Comparison of ENCODE assay signal across 19 cellular contexts in the genomic region with DNA sequence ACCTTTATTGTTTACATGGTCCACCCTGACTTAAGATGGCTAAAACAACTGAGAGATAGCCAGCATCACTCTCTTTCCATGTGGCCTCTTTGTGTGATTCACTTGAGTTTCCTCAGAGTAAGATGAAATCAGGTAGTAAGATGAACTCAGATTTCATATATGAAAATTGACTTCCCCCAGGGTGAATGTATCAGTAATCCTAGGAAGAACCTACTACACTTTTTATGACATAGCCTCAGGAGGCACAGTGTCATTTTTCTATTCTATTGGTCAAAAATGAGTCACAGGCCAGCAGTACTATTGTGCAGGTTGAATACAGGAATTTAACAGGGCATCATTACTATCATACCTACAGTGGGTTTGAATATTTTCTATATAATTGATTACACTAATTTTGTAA. TPM values are rescaled to one million over a fixed set of nuclear protein-coding genes. Genes with fewer than 3 reads are reported as not detected.
DNase-seq lines count a peak whose midpoint lies in the region; ATAC-seq, FAIRE-seq and TF ChIP-seq lines count a peak whose summit lies in the region.
"Had no signal": no experiment of that assay in that cellular context is flagged by ENCODE, and none has a peak within 500 bp of the region (broad histone marks: within the 10 kb centered on the region; RNA-seq: fewer than 3 reads in every experiment).

No MANE protein-coding gene starts in this region.

- no peak overlapping the region for H2AFZ ChIP-seq in keratinocyte (ENCODE audit: control insufficient read depth, low read length)
- H2AFZ ChIP-seq: GM23338 had no signal

- no peak overlapping the region for H3K27ac ChIP-seq in keratinocyte (ENCODE audit: control insufficient read depth, insufficient read depth, low read length)
- no peak overlapping the region for H3K27ac ChIP-seq in thyroid gland
- no peak overlapping the region for H3K27ac ChIP-seq in stomach
- H3K27ac ChIP-seq: A549, C4-2B had no signal

- no peaks in the 10 kb centered on the region for H3K79me2 ChIP-seq in keratinocyte (ENCODE audit: control insufficient read depth, insufficient read depth, low read length)

- dilution Hi-C loops in keratinocyte (cut with MboI; ENCODE audit: extremely low pct_ligation_motif_present, low sequenced_read_pairs) = no loop called here

- no peaks in the 10 kb centered on the region for H3K4me1 ChIP-seq in keratinocyte (ENCODE audit: control insufficient read depth, extremely low read depth, insufficient read depth, low read length)
- no peaks in the 10 kb centered on the region for H3K4me1 ChIP-seq in thyroid gland
- H3K4me1 ChIP-seq in stomach = peaks cover 0 to 4% (median 0%) of the 10 kb centered on the region in 4 donors
- H3K4me1 ChIP-seq: A549, BE2C had no signal

- ATAC-seq in stimulated activated naive CD8-positive, alpha-beta T cell treated with anti-CD3 and anti-CD28 coated beads, Interleukin-15, amount 100 ng/mL, for 72 hours = peak; percentile 52
- ATAC-seq in stimulated activated naive CD8-positive, alpha-beta T cell treated with anti-CD3 and anti-CD28 coated beads, Interleukin-15, Interleukin-2, amounts not matched to agents 100 U/mL and 50 U/mL, for 24 hours = no peak
- no peak for ATAC-seq in HG02973 (IDR thresholded peaks at IDR 0.05; ENCODE audit: unreplicated experiment)
- ATAC-seq: A549, GM12878, GM23338 had no signal

- H3K27me3 ChIP-seq in bronchial epithelial cell (ENCODE audit: control insufficient read depth, insufficient read depth, low read length) = no peaks in the 10 kb centered on the region
- no peaks in the 10 kb centered on the region for H3K27me3 ChIP-seq in keratinocyte (ENCODE audit: control insufficient read depth, extremely low read depth, insufficient read depth, low read length)
- no peaks in the 10 kb centered on the region for H3K27me3 ChIP-seq in thyroid gland
- H3K27me3 ChIP-seq in stomach = no peaks in the 10 kb centered on the region
- H3K27me3 ChIP-seq: BE2C had no signal

- no peak for TF ChIP-seq EP300 in stomach (IDR thresholded peaks at IDR 0.05)

- no peaks in the 10 kb centered on the region for H4K20me1 ChIP-seq in keratinocyte (ENCODE audit: control insufficient read depth, extremely low read depth, insufficient read depth, low read length)

- H3K4me1 Mint-ChIP-seq in stimulated activated naive CD8-positive, alpha-beta T cell treated with anti-CD3 and anti-CD28 coated beads, Interleukin-15, amount 100 ng/mL, for 72 hours = no peaks in the 10 kb centered on the region
- H3K4me1 Mint-ChIP-seq: CD4-positive, alpha-beta memory T cell had no signal

- H3K4me3 ChIP-seq in bronchial epithelial cell (ENCODE audit: low read depth, low read length) = no peak overlapping the region
- H3K4me3 ChIP-seq in keratinocyte (ENCODE audit: control insufficient read depth in 2 of 3, extremely low read depth in 1 of 3, insufficient read depth in 2 of 3, low read depth in 1 of 3, low read length in 3 of 3) = no peak overlapping the region
- H3K4me3 ChIP-seq in thyroid gland (replicated peaks in 1 of 3) = no peak overlapping the region
- H3K4me3 ChIP-seq in stomach = no peak overlapping the region
- H3K4me3 ChIP-seq: A549, GM12878, GM23338 had no signal

- H3K9ac ChIP-seq in keratinocyte (ENCODE audit: control insufficient read depth, extremely low read depth, insufficient read depth, low read length) = no peak overlapping the region

- H3K36me3 ChIP-seq in bronchial epithelial cell (ENCODE audit: control insufficient read depth, insufficient read depth, low read length) = no peaks in the 10 kb centered on the region
- no peaks in the 10 kb centered on the region for H3K36me3 ChIP-seq in keratinocyte (ENCODE audit: control insufficient read depth in 2 of 2, extremely low read depth in 1 of 2, insufficient read depth in 2 of 2, low read length in 2 of 2)
- H3K36me3 ChIP-seq in thyroid gland = no peaks in the 10 kb centered on the region
- H3K36me3 ChIP-seq in stomach = no peaks in the 10 kb centered on the region
- H3K36me3 ChIP-seq: BE2C had no signal

- no peak overlapping the region for H3K4me2 ChIP-seq in keratinocyte (ENCODE audit: control insufficient read depth, extremely low read depth, insufficient read depth, low read depth, low read length)
- H3K4me2 ChIP-seq: A549, GM23338 had no signal

- H3K27ac Mint-ChIP-seq in stimulated activated naive CD8-positive, alpha-beta T cell treated with anti-CD3 and anti-CD28 coated beads, Interleukin-15, amount 100 ng/mL, for 72 hours = no peak overlapping the region
- H3K27ac Mint-ChIP-seq: CD4-positive, alpha-beta memory T cell; GM23338 had no signal

- intact Hi-C loops in thyroid gland (cut with DNase I) = no loop called here
- intact Hi-C loops in stomach (cut with DNase I; ENCODE audit: low total_unique reads) = no loop called here

- H3K4me3 Mint-ChIP-seq in stimulated activated naive CD8-positive, alpha-beta T cell treated with anti-CD3 and anti-CD28 coated beads, Interleukin-15, amount 100 ng/mL, for 72 hours = no peak overlapping the region
- H3K4me3 Mint-ChIP-seq: CD4-positive, alpha-beta memory T cell; GM23338 had no signal

- no peaks in the 10 kb centered on the region for H3K9me3 ChIP-seq in keratinocyte (ENCODE audit: control insufficient read depth, low read depth, low read length)
- no peaks in the 10 kb centered on the region for H3K9me3 ChIP-seq in thyroid gland
- H3K9me3 ChIP-seq in stomach = no peaks in the 10 kb centered on the region
- H3K9me3 ChIP-seq: A549, BE2C had no signal

- no peak for FAIRE-seq in bronchial epithelial cell (lab: Jason Lieb, UNC)
- FAIRE-seq in keratinocyte (lab: Jason Lieb, UNC) = peak; percentile 57
- FAIRE-seq: A549, GM12878, GM18507 had no signal

- DNase-seq in stimulated activated naive CD8-positive, alpha-beta T cell treated with anti-CD3 and anti-CD28 coated beads, Interleukin-15, amount 100 ng/mL, for 72 hours = no peak
- no peak for DNase-seq in stimulated activated naive CD8-positive, alpha-beta T cell treated with anti-CD3 and anti-CD28 coated beads, Interleukin-15, Interleukin-2, amounts not matched to agents 100 U/mL and 50 U/mL, for 24 hours
- DNase-seq in bronchial epithelial cell (ENCODE audit: low read depth) = peak; percentile 63
- no peak for DNase-seq in keratinocyte (ENCODE audit: low read depth, low spot score)
- DNase-seq in thyroid gland = no peak
- DNase-seq in stomach = no peak
- DNase-seq: BE2C; CD4-positive, alpha-beta memory T cell; DMS79; H7 had no signal

- no peaks in the 10 kb centered on the region for H3K27me3 Mint-ChIP-seq in stimulated activated naive CD8-positive, alpha-beta T cell treated with anti-CD3 and anti-CD28 coated beads, Interleukin-15, amount 100 ng/mL, for 72 hours
- H3K27me3 Mint-ChIP-seq: CD4-positive, alpha-beta memory T cell had no signal

- TF ChIP-seq CTCF in bronchial epithelial cell (IDR thresholded peaks at IDR 0.05; ENCODE audit: insufficient read depth, low read length, severe bottlenecking) = no peak
- TF ChIP-seq CTCF in keratinocyte (optimal IDR thresholded peaks at IDR 0.05 in 1 of 3, IDR thresholded peaks at IDR 0.05 in 1 of 3, conservative IDR thresholded peaks at IDR 0.05 in 1 of 3; ENCODE audit: extremely low read depth in 1 of 3, insufficient read depth in 2 of 3, low read length in 3 of 3) = no peak
- TF ChIP-seq CTCF in thyroid gland (IDR thresholded peaks at IDR 0.05) = no peak
- TF ChIP-seq CTCF in stomach (IDR thresholded peaks at IDR 0.05) = no peak

- H3K9me1 ChIP-seq in keratinocyte (ENCODE audit: control insufficient read depth, extremely low read depth, insufficient read depth, low read length) = no peaks in the 10 kb centered on the region

- no peaks in the 10 kb centered on the region for H3K9me3 Mint-ChIP-seq in stimulated activated naive CD8-positive, alpha-beta T cell treated with anti-CD3 and anti-CD28 coated beads, Interleukin-15, amount 100 ng/mL, for 72 hours

- no peak for TF ChIP-seq POLR2A in thyroid gland (IDR thresholded peaks at IDR 0.05)
- TF ChIP-seq POLR2A in stomach (IDR thresholded peaks at IDR 0.05) = no peak

RNA-seq across cellular contexts. Expression of gene SULT1E1, which starts 14.6 kb away (rescaled TPM):
- 1.1 and 5.5 TPM in 2 replicates for total RNA-seq in bronchial epithelial cell
- polyA plus RNA-seq in keratinocyte = 1.2 to 4.6 TPM (median 4.5 TPM) in 3 replicates
- polyA plus RNA-seq in keratinocyte (2011; ENCODE audit: low read depth) = 2.4 TPM
- polyA plus RNA-seq in keratinocyte (2011; cell fraction: cytosol; rRNA removed) = 1.5 and 3.4 TPM in 2 replicates
- 8.9 and 10.1 TPM in 2 replicates for polyA plus RNA-seq in keratinocyte (2011; cell fraction: nucleus; rRNA removed)
- 0.96 and 4.3 TPM in 2 replicates for polyA plus RNA-seq in keratinocyte (2012; ENCODE audit: low replicate concordance)
- polyA minus RNA-seq in keratinocyte = 1.5 to 1.7 TPM in 2 of 3 replicates, not detected in the other
- not detected for polyA minus RNA-seq in keratinocyte (2011; cell fraction: cytosol; rRNA and poly(A)+ RNA removed)
- polyA minus RNA-seq in keratinocyte (2011; cell fraction: nucleus; rRNA and poly(A)+ RNA removed) = 4.5 and 7.0 TPM in 2 replicates
- total RNA-seq in thyroid gland = not detected
- total RNA-seq in stomach = 10 to 100 TPM in 1 of 5 donors, 1 to 10 TPM in 1, under 1 TPM in 1, not detected in 2; 0.87 to 52.1 (median 3.5) TPM
- 1 to 10 TPM in 1 of 3 donors, under 1 TPM in 2; 0.62 to 3.2 (median 0.68) TPM for polyA plus RNA-seq in stomach
- total RNA-seq: CD4-positive, alpha-beta memory T cell; G401; GM12878; GM23338; H7 had no signal
- polyA plus RNA-seq: AG04450; CD4-positive, alpha-beta memory T cell; GM12878; GM23338 had no signal

RNA-seq across cellular contexts. Expression of gene CSN1S1, which starts 56.4 kb away (rescaled TPM):
- total RNA-seq in bronchial epithelial cell = not detected in 2 replicates
- polyA plus RNA-seq in keratinocyte = not detected in 3 replicates
- not detected for polyA plus RNA-seq in keratinocyte (2011; ENCODE audit: low read depth)
- not detected in 2 replicates for polyA plus RNA-seq in keratinocyte (2011; cell fraction: cytosol; rRNA removed)
- polyA plus RNA-seq in keratinocyte (2011; cell fraction: nucleus; rRNA removed) = not detected in 2 replicates
- polyA plus RNA-seq in keratinocyte (2012; ENCODE audit: low replicate concordance) = not detected in 2 replicates
- polyA minus RNA-seq in keratinocyte = not detected in 3 replicates
- not detected for polyA minus RNA-seq in keratinocyte (2011; cell fraction: cytosol; rRNA and poly(A)+ RNA removed)
- polyA minus RNA-seq in keratinocyte (2011; cell fraction: nucleus; rRNA and poly(A)+ RNA removed) = not detected in 2 replicates
- not detected for total RNA-seq in thyroid gland
- not detected for total RNA-seq in stomach
- polyA plus RNA-seq in stomach = under 1 TPM in 1 of 3 donors, not detected in 2; 0.50 TPM
- total RNA-seq: CD4-positive, alpha-beta memory T cell; G401; GM12878; GM23338; H7; HT1080 had no signal
- polyA plus RNA-seq: A549; AG04450; CD4-positive, alpha-beta memory T cell; GM12878 had no signal
